ENCODE assay signal across 9 cellular contexts in the genomic region with DNA sequence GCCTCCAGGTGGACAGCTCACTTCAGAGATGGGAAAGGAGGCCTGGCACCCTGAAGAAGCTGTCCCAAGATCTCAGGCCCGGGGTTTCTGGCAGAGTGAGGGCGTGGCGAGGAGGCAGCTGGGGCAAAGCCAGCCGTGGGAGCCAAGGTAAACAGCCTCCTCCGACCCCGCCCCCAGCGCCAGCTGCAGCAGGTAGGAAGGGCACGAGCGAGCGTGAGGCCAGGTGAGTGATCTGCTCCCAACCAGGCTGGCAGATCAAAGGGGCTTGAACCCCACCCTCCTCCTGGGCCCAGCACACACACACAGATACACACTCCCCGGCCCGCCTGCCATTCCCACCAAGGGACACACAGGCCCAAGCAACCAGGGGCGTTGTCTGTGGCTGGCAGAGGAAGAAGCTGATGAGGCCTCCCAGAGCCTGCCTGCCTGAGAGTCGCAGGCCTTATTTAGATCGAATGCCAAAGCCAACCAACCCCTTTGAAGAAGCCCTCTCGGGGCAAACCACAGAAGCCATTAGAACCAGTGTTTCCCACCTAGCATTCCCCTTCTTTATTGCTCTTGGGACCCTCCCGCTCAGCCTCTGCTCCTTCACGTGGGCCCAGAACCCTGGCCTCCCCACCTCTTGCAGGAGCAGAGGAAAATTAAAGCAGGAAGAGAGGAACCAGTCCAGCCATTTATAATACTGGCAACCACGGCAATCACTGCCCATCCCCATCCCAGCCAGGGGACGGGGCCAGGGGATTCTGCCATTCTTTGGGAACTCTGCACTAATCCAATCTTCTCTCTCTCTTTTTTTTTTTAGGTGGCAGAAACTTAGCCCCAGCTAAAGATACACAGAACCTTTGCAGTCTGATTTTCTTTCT. TPM values are rescaled to one million over a fixed set of nuclear protein-coding genes. Genes with fewer than 3 reads are reported as not detected.
A peak's percentile ranks its signal among the peaks of the same experiment; 100 is the strongest.
DNase-seq lines count a peak whose midpoint lies in the region; ATAC-seq, FAIRE-seq and TF ChIP-seq lines count a peak whose summit lies in the region.
"Had no signal": no experiment of that assay in that cellular context is flagged by ENCODE, and none has a peak within 500 bp of the region (broad histone marks: within the 10 kb centered on the region; RNA-seq: fewer than 3 reads in every experiment).

No MANE protein-coding gene starts in this region.

- no peak for TF ChIP-seq CTCF in GM12878 (IDR thresholded peaks at IDR 0.05 in 2 of 3, conservative IDR thresholded peaks at IDR 0.05 in 1 of 3; ENCODE audit: control insufficient read depth in 2 of 3, extremely low read depth in 1 of 3, insufficient read depth in 1 of 3, low read depth in 3 of 3, low read length in 3 of 3)
- no peak for TF ChIP-seq CTCF in mesothelial cell of epicardium (IDR thresholded peaks at IDR 0.05; ENCODE audit: unreplicated experiment)

- no TSS peak for BruUV-seq in GM12878 (replicated peaks; lab: Mats Ljungman, UMichigan)

- WGBS in GM12878 (ENCODE audit: insufficient coverage, insufficient replicate concordance, low lambda C conversion rate, missing lambda C conversion rate) = 63% methylated on average over 20 of the region's 20 CpGs

- FAIRE-seq in GM12878 (lab: Jason Lieb, UNC) = no peak
- no peak for FAIRE-seq in H54 (lab: Jason Lieb, UNC)
- FAIRE-seq in GM12891 (lab: Jason Lieb, UNC) = no peak
- no peak for FAIRE-seq in RCC 7860 (lab: Jason Lieb, UNC)

- DNase-seq in CD4-positive, CD25-positive, alpha-beta regulatory T cell = peak in 1 of 3 donors; percentile 36
- DNase-seq in NCI-H2029 (lab: John Stamatoyannopoulos, UW) (peak; percentile 89), GM12878 (ENCODE audit: low read depth, low spot score) (no peak), mesothelial cell of epicardium (ENCODE audit: low spot score in 2 of 2, unreplicated experiment in 2 of 2) (no peak), H54 (ENCODE audit: insufficient read length, low spot score) (no peak), GM12891 (ENCODE audit: insufficient read length, low spot score) (no peak), RCC 7860 (ENCODE audit: low spot score) (no peak)
- DNase-seq: DND-41 had no signal

- POLR2A ChIA-PET in GM12878 (lab: Charles Lee) = interaction anchor here (0.6 kb wide), 1 partner anchor 18 kb away, joined by 3 read pairs; no protein-coding TSS in a partner anchor

- H3K4me3 Mint-ChIP-seq in CD4-positive, CD25-positive, alpha-beta regulatory T cell = peak overlapping the region; percentile 89 to 95 (median 92)
- H3K4me3 Mint-ChIP-seq in mesothelial cell of epicardium = peak overlapping the region; percentile 80

- in situ Hi-C loops in GM12878 (cut with MboI) = no loop called here

- H3K27ac Mint-ChIP-seq in CD4-positive, CD25-positive, alpha-beta regulatory T cell = peak overlapping the region; percentile 93 to 99 (median 93)
- H3K27ac Mint-ChIP-seq in mesothelial cell of epicardium = peak overlapping the region; percentile 98

- no peak for ATAC-seq in CD4-positive, CD25-positive, alpha-beta regulatory T cell (ENCODE audit: low read depth in 2 of 2)
- ATAC-seq in GM12878 = no peak
- ATAC-seq in HG02588 (IDR thresholded peaks at IDR 0.05; ENCODE audit: unreplicated experiment) = no peak

- CTCF ChIA-PET in GM12878 (lab: Yijun Ruan, JAX) = no interaction called here

- H3K36me3 Mint-ChIP-seq in CD4-positive, CD25-positive, alpha-beta regulatory T cell = no peaks in the 10 kb centered on the region
- no peaks in the 10 kb centered on the region for H3K36me3 Mint-ChIP-seq in mesothelial cell of epicardium

- H3K36me3 ChIP-seq in CD4-positive, CD25-positive, alpha-beta regulatory T cell (ENCODE audit: control insufficient read depth, insufficient read depth, low read length) = no peaks in the 10 kb centered on the region
- no peaks in the 10 kb centered on the region for H3K36me3 ChIP-seq in GM12878 (ENCODE audit: control insufficient read depth in 2 of 2, insufficient read depth in 2 of 2, low read length in 1 of 2)

- intact Hi-C loops in GM12878 (cut with micrococcal nuclease; ENCODE audit: unreplicated experiment) = no loop called here

- H3K4me1 Mint-ChIP-seq in CD4-positive, CD25-positive, alpha-beta regulatory T cell = peaks cover 0 to 74% (median 31%) of the 10 kb centered on the region in 4 donors
- H3K4me1 Mint-ChIP-seq in mesothelial cell of epicardium = peaks cover 52% of the 10 kb centered on the region

- SMC1A ChIA-PET in GM12878 (lab: Charles Lee; ENCODE audit: uncharacterized antibody, unreplicated experiment) = no interaction called here

- peaks cover 4% of the 10 kb centered on the region for H3K27me3 ChIP-seq in CD4-positive, CD25-positive, alpha-beta regulatory T cell (ENCODE audit: control insufficient read depth, insufficient read depth, low read length)
- H3K27me3 ChIP-seq in GM12878 (replicated peaks in 1 of 2; ENCODE audit: control insufficient read depth in 2 of 2, insufficient read depth in 2 of 2, low read length in 1 of 2) = peaks cover 13% of the 10 kb centered on the region in 2 experiments

- no peaks in the 10 kb centered on the region for H3K79me2 ChIP-seq in GM12878 (ENCODE audit: control insufficient read depth, insufficient read depth, low read length)

- no peak for TF ChIP-seq POLR2A in GM12878 (IDR thresholded peaks at IDR 0.05; ENCODE audit: low read depth, low read length)
- TF ChIP-seq POLR2A in H54 (IDR thresholded peaks at IDR 0.05; ENCODE audit: low read depth, low read length) = no peak
- TF ChIP-seq POLR2A in GM12891 (IDR thresholded peaks at IDR 0.05; ENCODE audit: low read depth, low read length) = no peak

- peaks cover 58% of the 10 kb centered on the region for H3K27me3 Mint-ChIP-seq in CD4-positive, CD25-positive, alpha-beta regulatory T cell
- H3K27me3 Mint-ChIP-seq in mesothelial cell of epicardium (ENCODE audit: low read depth) = peaks cover 18% of the 10 kb centered on the region

- no peaks in the 10 kb centered on the region for H3K9me3 Mint-ChIP-seq in CD4-positive, CD25-positive, alpha-beta regulatory T cell
- H3K9me3 Mint-ChIP-seq in mesothelial cell of epicardium = no peaks in the 10 kb centered on the region

- no peak for TF ChIP-seq EP300 in GM12878 (IDR thresholded peaks at IDR 0.05; ENCODE audit: borderline replicate concordance in 1 of 2, control insufficient read depth in 1 of 2, low read depth in 2 of 2, low read length in 2 of 2)

- RAD21 ChIA-PET in GM12878 (lab: Charles Lee; ENCODE audit: unreplicated experiment) = no interaction called here

- peak overlapping the region; percentile 52 for H3K27ac ChIP-seq in CD4-positive, CD25-positive, alpha-beta regulatory T cell (ENCODE audit: insufficient read depth, low read length, poor library complexity, severe bottlenecking)
- H3K27ac ChIP-seq in GM12878 (ENCODE audit: control insufficient read depth, insufficient read depth) = no peak overlapping the region

- no peaks in the 10 kb centered on the region for H3K9me3 ChIP-seq in CD4-positive, CD25-positive, alpha-beta regulatory T cell (ENCODE audit: control insufficient read depth in 2 of 2, low read length in 2 of 2)
- no peaks in the 10 kb centered on the region for H3K9me3 ChIP-seq in GM12878 (replicated peaks; ENCODE audit: control insufficient read depth, insufficient read depth, low read length)

- TF ChIP-seq RAD21 in GM12878 (IDR thresholded peaks at IDR 0.05; ENCODE audit: insufficient read depth, low read depth, low read length) = no peak

- peaks cover 63% of the 10 kb centered on the region for H3K4me1 ChIP-seq in CD4-positive, CD25-positive, alpha-beta regulatory T cell (ENCODE audit: control insufficient read depth, insufficient read depth, low read length, poor library complexity, severe bottlenecking)
- H3K4me1 ChIP-seq in GM12878 (ENCODE audit: control insufficient read depth, insufficient read depth, low read length) = peaks cover 29% of the 10 kb centered on the region

- no peak overlapping the region for H3K9ac ChIP-seq in GM12878 (ENCODE audit: control insufficient read depth, insufficient read depth, low read length)

- no peak overlapping the region for H2AFZ ChIP-seq in GM12878 (ENCODE audit: control insufficient read depth, low read depth, low read length)

- H3K4me3 ChIP-seq in CD4-positive, CD25-positive, alpha-beta regulatory T cell (ENCODE audit: low read depth, low read length) = peak overlapping the region; percentile 53
- H3K4me3 ChIP-seq in GM12878 = no peak overlapping the region

- no peak overlapping the region for H3K4me2 ChIP-seq in GM12878 (ENCODE audit: control insufficient read depth, insufficient read depth)

- no peaks in the 10 kb centered on the region for H4K20me1 ChIP-seq in GM12878 (ENCODE audit: control insufficient read depth, insufficient read depth)

TF ChIP-seq in GM12878, 131 proteins besides CTCF, POLR2A, EP300 and RAD21 (continues in another document):
- TF ChIP-seq TCF3 (IDR thresholded peaks at IDR 0.05; ENCODE audit: borderline replicate concordance, insufficient read depth, low read depth, low read length) = 0 out of 2 replicates have a peak, but pooled peaks have one; percentile 5
- TF ChIP-seq SPI1 (IDR thresholded peaks at IDR 0.05; ENCODE audit: borderline replicate concordance, insufficient read depth, low read depth, low read length) = no peak

TF ChIP-seq in GM12891, 5 proteins besides CTCF, POLR2A, EP300 and RAD21 (continues in another document):
- TF ChIP-seq POLR2AphosphoS5 (IDR thresholded peaks at IDR 0.05; ENCODE audit: low read depth, low read length) = no peak
- TF ChIP-seq TAF1 (IDR thresholded peaks at IDR 0.05; ENCODE audit: low read depth, low read length) = no peak
- TF ChIP-seq PAX5 (IDR thresholded peaks at IDR 0.05; ENCODE audit: insufficient read depth, low read length, severe bottlenecking) = no peak

RNA-seq across cellular contexts. Expression of gene PDGFB, which starts 5.0 kb away (rescaled TPM):
- 1.7 TPM for total RNA-seq in CD4-positive, CD25-positive, alpha-beta regulatory T cell
- polyA plus RNA-seq in CD4-positive, CD25-positive, alpha-beta regulatory T cell = 1 to 10 TPM in 3 of 4 donors, under 1 TPM in 1; 0.63 to 6.3 (median 4.7) TPM
- not detected in 2 replicates for total RNA-seq in GM12878 (2013; cell fraction: nucleolus; rRNA removed)
- total RNA-seq in GM12878 (2014; rRNA removed) = 0.56 and 1.0 TPM in 2 replicates
- 0.46 and 0.58 TPM in 2 replicates for total RNA-seq in GM12878 (2014; rRNA removed; fragmentation: Illumina TruSeq; extraction: Trizol)
- total RNA-seq in GM12878 (2021) = 0.98 and 1.1 TPM in 2 replicates
- 0.25 TPM for polyA plus RNA-seq in GM12878 (2011; ENCODE audit: low read depth)
- polyA plus RNA-seq in GM12878 (2011; rRNA removed) = not detected in 2 replicates
- polyA plus RNA-seq in GM12878 (2011; cell fraction: cytosol; rRNA removed) = 0.07 TPM in 1 of 2 replicates, not detected in the other
- polyA plus RNA-seq in GM12878 (2011; cell fraction: nucleus; rRNA removed) = 0.09 and 0.19 TPM in 2 replicates
- polyA plus RNA-seq in GM12878 (2012) = 0.39 and 1.6 TPM in 2 replicates
- polyA plus RNA-seq in GM12878 (2014; fragmentation: Illumina TruSeq; extraction: Trizol) = 0.29 and 0.57 TPM in 2 replicates
- under 1 TPM; 0.13 to 0.19 TPM for polyA plus RNA-seq in GM12878 (2014; fragmentation: Nextera tagmentation; extraction: Ambion mirVana)
- polyA plus RNA-seq in GM12878 (2014; rRNA removed) = 0.76 and 0.91 TPM in 2 replicates
- polyA plus RNA-seq in GM12878 (2016; fragmentation: Nextera tagmentation; extraction: Ambion mirVana) = under 1 TPM; 0.23 to 0.24 TPM
- not detected in 2 replicates for polyA minus RNA-seq in GM12878 (2011; rRNA and poly(A)+ RNA removed)
- polyA minus RNA-seq in GM12878 (2011; cell fraction: cytosol; rRNA and poly(A)+ RNA removed) = not detected in 2 replicates
- polyA minus RNA-seq in GM12878 (2011; cell fraction: nucleus; rRNA and poly(A)+ RNA removed) = not detected in 2 replicates
- total RNA-seq in mesothelial cell of epicardium = 14.2 to 15.2 TPM (median 14.7 TPM) in 3 replicates
- 1.1 TPM for polyA plus RNA-seq in GM12891 (2012; ENCODE audit: low read depth, missing spikeins)
